ENCODE assay signal across 1 cellular context in genomic region chr22:38137876-38138687, GRCh38.
TF ChIP-seq lines count a peak whose summit lies in the region.

No MANE protein-coding gene starts in this region.

TF ChIP-seq in HepG2, 621 proteins besides CTCF, POLR2A, EP300 and RAD21:
- TF ChIP-seq, protein P1, sequence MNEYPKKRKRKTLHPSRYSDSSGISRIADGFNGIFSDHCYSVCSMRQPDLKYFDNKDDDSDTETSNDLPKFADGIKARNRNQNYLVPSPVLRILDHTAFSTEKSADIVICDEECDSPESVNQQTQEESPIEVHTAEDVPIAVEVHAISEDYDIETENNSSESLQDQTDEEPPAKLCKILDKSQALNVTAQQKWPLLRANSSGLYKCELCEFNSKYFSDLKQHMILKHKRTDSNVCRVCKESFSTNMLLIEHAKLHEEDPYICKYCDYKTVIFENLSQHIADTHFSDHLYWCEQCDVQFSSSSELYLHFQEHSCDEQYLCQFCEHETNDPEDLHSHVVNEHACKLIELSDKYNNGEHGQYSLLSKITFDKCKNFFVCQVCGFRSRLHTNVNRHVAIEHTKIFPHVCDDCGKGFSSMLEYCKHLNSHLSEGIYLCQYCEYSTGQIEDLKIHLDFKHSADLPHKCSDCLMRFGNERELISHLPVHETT (CRISPR knock-in tag; conservative IDR thresholded peaks at IDR 0.05) = no peak
- no peak for TF ChIP-seq ZNF282 (IDR thresholded peaks at IDR 0.05; ENCODE audit: partially characterized antibody)
- no peak for TF ChIP-seq SALL1 (CRISPR knock-in tag; IDR thresholded peaks at IDR 0.05)
- no peak for TF ChIP-seq ZNF160 (CRISPR knock-in tag; IDR thresholded peaks at IDR 0.05)
- TF ChIP-seq MTF2 (CRISPR knock-in tag; IDR thresholded peaks at IDR 0.05; ENCODE audit: borderline replicate concordance) = no peak
- TF ChIP-seq THAP8 (CRISPR knock-in tag; IDR thresholded peaks at IDR 0.05; ENCODE audit: borderline replicate concordance) = no peak
- no peak for TF ChIP-seq CCAR2 (optimal IDR thresholded peaks at IDR 0.05; ENCODE audit: low read depth, low read length)
- TF ChIP-seq BORCS8-MEF2B (CRISPR knock-in tag; IDR thresholded peaks at IDR 0.05) = no peak
- TF ChIP-seq TP53 (CRISPR knock-in tag; conservative IDR thresholded peaks at IDR 0.05) = no peak
- TF ChIP-seq RXRB (CRISPR knock-in tag; IDR thresholded peaks at IDR 0.05; ENCODE audit: borderline replicate concordance) = no peak
- TF ChIP-seq, protein P2, sequence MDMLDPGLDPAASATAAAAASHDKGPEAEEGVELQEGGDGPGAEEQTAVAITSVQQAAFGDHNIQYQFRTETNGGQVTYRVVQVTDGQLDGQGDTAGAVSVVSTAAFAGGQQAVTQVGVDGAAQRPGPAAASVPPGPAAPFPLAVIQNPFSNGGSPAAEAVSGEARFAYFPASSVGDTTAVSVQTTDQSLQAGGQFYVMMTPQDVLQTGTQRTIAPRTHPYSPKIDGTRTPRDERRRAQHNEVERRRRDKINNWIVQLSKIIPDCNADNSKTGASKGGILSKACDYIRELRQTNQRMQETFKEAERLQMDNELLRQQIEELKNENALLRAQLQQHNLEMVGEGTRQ (IDR thresholded peaks at IDR 0.05; ENCODE audit: low read depth, low read length) = no peak
- TF ChIP-seq, protein P2 (CRISPR knock-in tag; IDR thresholded peaks at IDR 0.05; ENCODE audit: borderline replicate concordance) = no peak
- TF ChIP-seq FOXO1 (CRISPR knock-in tag; IDR thresholded peaks at IDR 0.05) = no peak
- TF ChIP-seq HINFP (CRISPR knock-in tag; IDR thresholded peaks at IDR 0.05; ENCODE audit: low read depth) = no peak
- no peak for TF ChIP-seq ZNF235 (CRISPR knock-in tag; IDR thresholded peaks at IDR 0.05; ENCODE audit: borderline replicate concordance)
- TF ChIP-seq SPEN (CRISPR knock-in tag; IDR thresholded peaks at IDR 0.05; ENCODE audit: low read depth) = no peak
- TF ChIP-seq GABPA (IDR thresholded peaks at IDR 0.05; ENCODE audit: low read depth, low read length) = no peak
- TF ChIP-seq GABPA (CRISPR knock-in tag; IDR thresholded peaks at IDR 0.05; ENCODE audit: low read depth) = no peak
